Comparison of ENCODE assay signal across 36 cellular contexts in the genomic region with DNA sequence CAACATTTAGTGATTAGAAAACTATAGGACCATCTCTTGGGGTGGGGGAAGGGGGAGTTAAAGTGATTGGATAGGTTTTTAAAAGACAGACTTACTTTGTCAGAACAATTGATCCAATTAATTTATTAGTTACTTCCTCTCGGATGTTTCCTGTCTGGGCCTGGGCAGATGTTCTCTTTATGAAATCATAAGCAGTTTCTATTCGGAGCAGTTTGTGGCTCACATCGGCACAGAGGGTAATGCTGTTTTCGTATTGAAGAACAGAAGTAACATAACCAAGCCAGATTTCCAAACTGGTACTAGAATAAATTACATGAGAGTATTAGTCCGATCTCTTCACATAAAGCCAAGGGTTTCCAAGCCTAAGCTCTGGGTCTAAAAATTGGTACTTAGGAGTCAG. TPM values are rescaled to one million over a fixed set of nuclear protein-coding genes. Genes with fewer than 3 reads are reported as not detected.
"Had no signal": no experiment of that assay in that cellular context is flagged by ENCODE, and none has a peak within 500 bp of the region (broad histone marks: within the 10 kb centered on the region; RNA-seq: fewer than 3 reads in every experiment).

No MANE protein-coding gene starts in this region.

- H3K9me3 ChIP-seq: esophagus muscularis mucosa, gastroesophageal sphincter, heart left ventricle, left lung, mucosa of descending colon, prostate gland, right atrium auricular region, stomach, thyroid gland, vagina had no signal

- H2AFZ ChIP-seq: hepatocyte had no signal

- DNase-seq: effector CD8-positive, alpha-beta T cell; endodermal cell; foreskin keratinocyte; heart left ventricle; left cardiac atrium; left lung; mesenchymal stem cell; mucosa of descending colon; naive B cell; stimulated activated CD4-positive, alpha-beta T cell treated with anti-CD3 and anti-CD28 coated beads, Interleukin-12 subunit alpha, Interleukin-12 subunit beta, amount 100 ng/mL, for 4 hours; stimulated activated CD4-positive, alpha-beta T cell treated with anti-CD3 and anti-CD28 coated beads, Interleukin-1b, Interleukin-23, amount 100 ng/mL, for 48 hours; stimulated activated CD4-positive, alpha-beta T cell treated with anti-CD3 and anti-CD28 coated beads, Interleukin-4, amount 100 ng/mL, for 24 hours; stimulated activated naive CD4-positive, alpha-beta T cell treated with Interleukin-2 at 50 U/mL for 16 hours; stomach; thyroid gland; trophoblast cell had no signal

- H3K36me3 ChIP-seq: esophagus muscularis mucosa, gastroesophageal sphincter, heart left ventricle, left lung, prostate gland, right atrium auricular region, stomach, thyroid gland, vagina had no signal

- H3K79me2 ChIP-seq: hepatocyte had no signal

- ATAC-seq: foreskin keratinocyte; gastroesophageal sphincter; heart left ventricle; left cardiac atrium; left lung; mucosa of descending colon; natural killer cell treated with Interleukin-12 subunit alpha and Interleukin-12 subunit beta and Interleukin-15 and Interleukin-18, amount 100 ng/mL, for 72 hours; sciatic nerve; stimulated activated effector memory CD8-positive, alpha-beta T cell treated with anti-CD3 and anti-CD28 coated beads, Interleukin-12 subunit alpha, Interleukin-12 subunit beta, amount 100 ng/mL, for 72 hours had no signal

- H3K4me3 ChIP-seq: esophagus muscularis mucosa, gastroesophageal sphincter, heart left ventricle, hepatocyte, left lung, mucosa of descending colon, prostate gland, right atrium auricular region, smooth muscle cell, stomach, thyroid gland, vagina had no signal

- H3K4me2 ChIP-seq: hepatocyte, smooth muscle cell had no signal

- H3K4me1 ChIP-seq: esophagus muscularis mucosa, foreskin keratinocyte, gastroesophageal sphincter, heart left ventricle, left lung, prostate gland, stomach, thyroid gland, vagina had no signal

- H3K27me3 ChIP-seq: hepatocyte, right atrium auricular region, thyroid gland, vagina had no signal

- H3K27ac ChIP-seq: esophagus muscularis mucosa, foreskin keratinocyte, gastroesophageal sphincter, heart left ventricle, hepatocyte, left lung, prostate gland, right atrium auricular region, stomach, thyroid gland, vagina had no signal

RNA-seq across cellular contexts. Expression of a gene that starts 20.6 kb away (rescaled TPM):
- total RNA-seq: endodermal cell; epithelial cell of proximal tubule; esophagus muscularis mucosa; fibroblast of lung; foreskin keratinocyte; gastroesophageal sphincter; heart left ventricle; hepatocyte; kidney epithelial cell; left cardiac atrium; left lung; lung microvascular endothelial cell; mesothelial cell of epicardium; mucosa of descending colon; natural killer cell treated with Interleukin-12 subunit alpha and Interleukin-12 subunit beta and Interleukin-15 and Interleukin-18, amount 100 ng/mL, for 72 hours; neural crest cell; osteocyte; right atrium auricular region; sciatic nerve; stomach; subcutaneous adipose tissue; temporal lobe; thyroid gland; ureter; vagina had no signal

RNA-seq across cellular contexts. Expression of a gene that starts 52.1 kb away (rescaled TPM):
- total RNA-seq: fibroblast of lung, foreskin keratinocyte, osteocyte had no signal
